ENCODE assay signal across 8 cellular contexts in the genomic region with DNA sequence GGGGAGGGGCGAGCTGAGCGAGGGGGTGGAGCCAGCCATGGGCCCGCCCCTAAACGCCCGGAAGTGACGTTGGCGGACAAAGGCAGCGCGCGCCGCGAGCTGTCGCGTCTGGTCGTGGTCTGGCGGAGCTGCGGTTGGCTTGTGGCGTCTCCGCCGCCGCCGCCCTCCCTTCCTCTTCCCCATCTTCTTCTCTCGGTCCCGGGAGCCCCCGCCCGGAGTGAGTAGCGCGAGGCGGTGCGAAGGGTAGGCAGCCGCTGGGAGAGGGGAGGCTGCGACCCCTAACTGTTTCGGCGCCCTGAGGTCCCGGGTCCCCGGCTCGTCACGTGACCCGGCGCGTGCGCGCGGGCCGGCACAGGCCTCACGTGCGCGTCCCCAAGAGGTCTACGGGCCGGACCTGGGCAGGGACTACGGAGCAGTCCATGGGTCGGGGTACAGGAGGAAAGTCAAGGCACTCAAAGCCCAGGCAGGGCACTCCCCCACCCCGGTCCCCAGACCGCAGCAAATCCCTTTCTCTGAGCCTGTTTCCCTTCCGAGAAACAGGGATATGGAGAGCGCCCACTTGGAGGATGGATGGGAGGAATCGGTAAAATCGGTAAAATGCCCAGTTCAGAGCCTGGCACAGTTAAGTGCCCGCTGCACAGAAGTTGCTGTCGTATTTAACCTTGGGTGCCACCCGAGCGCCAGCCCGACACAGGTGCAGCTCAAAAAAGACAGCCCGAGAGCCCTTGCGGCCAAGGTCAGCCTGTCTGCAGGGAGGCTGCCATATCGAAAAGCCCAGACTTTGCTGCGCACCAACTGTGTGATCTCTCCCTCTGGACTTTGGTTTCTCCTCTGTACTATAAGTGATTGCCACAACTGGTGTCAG. TPM values are rescaled to one million over a fixed set of nuclear protein-coding genes. Genes with fewer than 3 reads are reported as not detected.
DNase-seq lines count a peak whose midpoint lies in the region; ATAC-seq and TF ChIP-seq lines count a peak whose summit lies in the region.

A gene with protein sequence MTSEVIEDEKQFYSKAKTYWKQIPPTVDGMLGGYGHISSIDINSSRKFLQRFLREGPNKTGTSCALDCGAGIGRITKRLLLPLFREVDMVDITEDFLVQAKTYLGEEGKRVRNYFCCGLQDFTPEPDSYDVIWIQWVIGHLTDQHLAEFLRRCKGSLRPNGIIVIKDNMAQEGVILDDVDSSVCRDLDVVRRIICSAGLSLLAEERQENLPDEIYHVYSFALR (plus strand): TSS at position 85 of the 865 bp plus-strand sequence. CDS start 6,541 bp downstream, outside the sequence.

- no peaks in the 10 kb centered on the region for H3K36me3 ChIP-seq in kidney epithelial cell (ENCODE audit: control insufficient read depth, insufficient read depth, low read length)

- ATAC-seq in GM18870 (IDR thresholded peaks at IDR 0.05; ENCODE audit: unreplicated experiment) (peak; percentile 63), HG03135 (IDR thresholded peaks at IDR 0.05; ENCODE audit: unreplicated experiment) (peak; percentile 66)

- no peak for TF ChIP-seq CTCF in AG04449 (IDR thresholded peaks at IDR 0.05; ENCODE audit: insufficient read depth, low read length, missing control alignments)
- TF ChIP-seq CTCF in kidney epithelial cell (IDR thresholded peaks at IDR 0.05; ENCODE audit: insufficient read depth, low read length, poor library complexity, severe bottlenecking): no peak

- CTCF ChIA-PET in AG04449 (lab: Yijun Ruan, JAX): interaction anchor here (0.6 to 15.5 kb wide), 8 partner anchors 13 to 494 kb away, joined by 3 to 735 read pairs (median 11); a partner anchor contains a TSS

- POLR2A ChIA-PET in AG04449 (lab: Yijun Ruan, JAX): interaction anchor here (0.6 to 2.3 kb wide), 13 partner anchors 10 to 678 kb away, joined by 3 to 15 read pairs (median 5); a partner anchor contains a TSS

- H3K4me3 ChIP-seq in AG04449 (ENCODE audit: low read depth, low read length) (peak within 1 kb of the TSS; percentile 66), kidney epithelial cell (ENCODE audit: low read depth, low read length) (peak within 1 kb of the TSS; percentile 80)

- DNase-seq in AG04449 (ENCODE audit: low read depth, low spot score) (no peak), NCI-H2227 (lab: John Stamatoyannopoulos, UW; ENCODE audit: unreplicated experiment) (peak; percentile 82), cerebellar cortex (ENCODE audit: low spot score) (peak; percentile 86), kidney epithelial cell (ENCODE audit: low read depth) (no peak)
- peak; percentile 93 for DNase-seq in activated CD4-positive, CD25-positive, alpha-beta regulatory T cell treated with anti-CD3 and anti-CD28 coated beads, Interleukin-2, amount 50 U/mL, for 72 hours
- DNase-seq in stimulated activated CD4-positive, alpha-beta T cell treated with anti-CD3 and anti-CD28 coated beads, Interleukin-15, amount 100 ng/mL, for 48 hours (ENCODE audit: low read depth in 2 of 2): peak; percentile 84 to 87

- H3K27me3 ChIP-seq in kidney epithelial cell (ENCODE audit: control insufficient read depth, insufficient read depth, low read length): no peaks in the 10 kb centered on the region

RNA-seq across cellular contexts. Expression of the gene that starts here (rescaled TPM):
- 52.6 and 57.2 TPM in 2 replicates for total RNA-seq in kidney epithelial cell

Comparison
In these comparisons a context has a peak if more than half of its experiments do, and no peak if none do; other contexts are left out.
1. DNase-seq: peak in NCI-H2227 (single experiment), activated CD4-positive, CD25-positive, alpha-beta regulatory T cell treated with anti-CD3 and anti-CD28 coated beads, Interleukin-2, amount 50 U/mL, for 72 hours (single experiment), cerebellar cortex (single experiment) and stimulated activated CD4-positive, alpha-beta T cell treated with anti-CD3 and anti-CD28 coated beads, Interleukin-15, amount 100 ng/mL, for 48 hours (2 of 2); none in AG04449 (single experiment) and kidney epithelial cell (single experiment).